ENCODE assay signal across 26 cellular contexts in the genomic region with DNA sequence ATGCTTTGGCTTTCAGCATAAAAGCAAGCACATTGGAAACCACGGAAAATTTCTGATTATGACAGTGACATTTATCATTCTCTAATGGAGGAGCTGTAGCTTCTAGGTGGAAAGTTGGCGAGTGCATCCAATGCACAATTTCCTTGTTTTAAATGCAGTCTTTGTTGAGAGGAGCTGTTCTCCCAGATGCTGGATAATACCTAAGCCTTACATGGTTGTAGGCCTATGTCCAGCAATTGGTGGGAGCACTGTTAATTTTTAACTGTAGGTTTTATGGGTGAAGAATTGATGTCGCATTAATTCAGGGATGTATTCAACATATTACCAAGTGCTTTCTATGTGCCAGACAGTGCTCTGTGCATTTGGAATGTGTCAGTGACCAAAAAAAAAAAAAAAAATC.
"Had no signal": no experiment of that assay in that cellular context is flagged by ENCODE, and none has a peak within 500 bp of the region (broad histone marks: within the 10 kb centered on the region; RNA-seq: fewer than 3 reads in every experiment).

No MANE protein-coding gene starts in this region.

- H3K36me3 ChIP-seq: colonic mucosa, esophagus squamous epithelium, gastroesophageal sphincter, heart left ventricle, left lung, lower lobe of right lung had no signal

- H3K27me3 Mint-ChIP-seq: dendritic cell treated with granulocyte-macrophage colony-stimulating factor and Interleukin-4, amounts not matched to agents 40 ng/mL and 50 ng/mL, for 4 days; effector memory CD8-positive, alpha-beta T cell had no signal

- H3K4me1 ChIP-seq: colonic mucosa, gastroesophageal sphincter, left lung, lower lobe of right lung had no signal

- H3K27ac ChIP-seq: colonic mucosa, epithelial cell of prostate, esophagus squamous epithelium, gastroesophageal sphincter, heart left ventricle, hepatocyte, left lung, lower lobe of right lung had no signal

- H3K4me2 ChIP-seq: hepatocyte had no signal

- H3K9me3 ChIP-seq: colonic mucosa, esophagus squamous epithelium, gastroesophageal sphincter, heart left ventricle, left lung, lower lobe of right lung had no signal

- H3K36me3 Mint-ChIP-seq: immature natural killer cell had no signal

- FAIRE-seq: endometrium, kidney had no signal

- H3K9me3 Mint-ChIP-seq: dendritic cell treated with granulocyte-macrophage colony-stimulating factor and Interleukin-4, amounts not matched to agents 40 ng/mL and 50 ng/mL, for 4 days; endodermal cell had no signal

- H3K27me3 ChIP-seq: colonic mucosa, esophagus squamous epithelium, gastroesophageal sphincter, heart left ventricle, hepatocyte, left lung had no signal

- H3K4me3 ChIP-seq: colonic mucosa, esophagus squamous epithelium, gastroesophageal sphincter, heart left ventricle, hepatocyte, left lung, lower lobe of right lung had no signal

- H3K27ac Mint-ChIP-seq: dendritic cell treated with granulocyte-macrophage colony-stimulating factor and Interleukin-4, amounts not matched to agents 40 ng/mL and 50 ng/mL, for 4 days; effector memory CD8-positive, alpha-beta T cell; endodermal cell; immature natural killer cell had no signal

- ATAC-seq: effector memory CD8-positive, alpha-beta T cell; esophagus mucosa; gastroesophageal sphincter; heart left ventricle; left cardiac atrium; left lung; left ventricle myocardium superior; lower lobe of right lung had no signal

- H3K79me2 ChIP-seq: hepatocyte had no signal

- H3K4me3 Mint-ChIP-seq: dendritic cell treated with granulocyte-macrophage colony-stimulating factor and Interleukin-4, amounts not matched to agents 40 ng/mL and 50 ng/mL, for 4 days; effector memory CD8-positive, alpha-beta T cell; endodermal cell; immature natural killer cell had no signal

- DNase-seq: colonic mucosa; cortex of kidney; effector CD8-positive, alpha-beta T cell; effector memory CD8-positive, alpha-beta T cell; endodermal cell; erythroblast; esophagus squamous epithelium; foreskin melanocyte; heart left ventricle; hypothalamus; immature natural killer cell; islet precursor cell; kidney; kidney glomerular epithelial cell; left cardiac atrium; left lung; left ventricle myocardium superior; lower lobe of right lung; mesenchymal stem cell; midbrain had no signal

- H3K4me1 Mint-ChIP-seq: immature natural killer cell had no signal

- H2AFZ ChIP-seq: hepatocyte had no signal
